In the genomic region with DNA sequence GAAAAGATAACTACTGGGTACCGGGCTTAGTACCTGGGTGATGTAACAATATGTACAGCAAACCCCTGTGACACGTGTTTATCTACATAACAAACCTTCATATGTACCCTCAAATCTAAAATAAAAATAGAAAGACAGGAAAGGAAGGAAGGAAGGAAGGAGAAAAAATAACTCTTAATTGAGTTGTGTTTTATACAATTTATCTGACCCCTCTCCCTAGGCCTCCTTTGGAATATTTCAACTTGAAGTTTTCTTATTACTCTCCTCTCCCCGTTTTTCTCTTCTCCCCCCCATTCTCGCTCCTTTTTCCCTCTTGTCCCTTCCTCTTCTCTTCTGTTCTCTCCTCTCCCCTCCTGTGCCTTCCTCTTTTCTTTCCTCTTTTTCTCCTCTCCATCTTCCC, we compare ENCODE assay signal across 25 cellular contexts.
DNase-seq lines count a peak whose midpoint lies in the region; ATAC-seq, FAIRE-seq and TF ChIP-seq lines count a peak whose summit lies in the region.
"Had no signal": no experiment of that assay in that cellular context is flagged by ENCODE, and none has a peak within 500 bp of the region (broad histone marks: within the 10 kb centered on the region; RNA-seq: fewer than 3 reads in every experiment).

No MANE protein-coding gene starts in this region.

- no TSS peak for BruUV-seq in K562 (replicated peaks; lab: Mats Ljungman, UMichigan)

- TF ChIP-seq EP300 in K562 (IDR thresholded peaks at IDR 0.05; ENCODE audit: low read length), result no peak

- H3K4me2 ChIP-seq in BLaER1 (peak overlapping the region; percentile 87), K562 (ENCODE audit: insufficient read depth, low read length) (no peak overlapping the region)
- H3K4me2 ChIP-seq in BLaER1 treated with 17β-estradiol and CSF1 and Interleukin-3, amounts not matched to agents 10 nM and 100 nM, result peak overlapping the region in 9 of 11 experiments; percentile 65 to 89 (median 83); a peak in 18 of 22 replicates

- no peaks in the 10 kb centered on the region for H3K79me2 ChIP-seq in K562 (ENCODE audit: control insufficient read depth, insufficient read depth, low read length)

- TF ChIP-seq CTCF in K562 (IDR thresholded peaks at IDR 0.05 in 2 of 3, conservative IDR thresholded peaks at IDR 0.05 in 1 of 3; ENCODE audit: insufficient read depth in 2 of 3, low read depth in 1 of 3, low read length in 3 of 3) (no peak), WERI-Rb-1 (IDR thresholded peaks at IDR 0.05; ENCODE audit: low read depth, low read length) (no peak)

- H3K4me1 ChIP-seq in BLaER1 (peaks cover 89% of the 10 kb centered on the region), K562 (replicated peaks in 1 of 2; ENCODE audit: control insufficient read depth in 2 of 2, insufficient read depth in 2 of 2, low read length in 2 of 2) (no peaks in the 10 kb centered on the region)
- H3K4me1 ChIP-seq in BLaER1 treated with 17β-estradiol and CSF1 and Interleukin-3, amounts not matched to agents 10 nM and 100 nM, result peaks cover 9 to 90% (median 56%) of the 10 kb centered on the region in 10 experiments; a peak in 19 of 20 replicates
- H3K4me1 ChIP-seq: BE2C had no signal

- no peak overlapping the region for H2AFZ ChIP-seq in K562 (ENCODE audit: low read depth, low read length)

- in situ Hi-C loops in K562 (cut with MboI), result no loop called here

- no peak overlapping the region for H3K9ac ChIP-seq in BLaER1
- no peak overlapping the region for H3K9ac ChIP-seq in BLaER1 treated with 17β-estradiol and CSF1 and Interleukin-3, amounts not matched to agents 10 nM and 100 nM
- H3K9ac ChIP-seq in K562 (ENCODE audit: insufficient read depth in 1 of 2, low read depth in 2 of 2, low read length in 2 of 2), result no peak overlapping the region

- no peak for ATAC-seq in K562
- no peak for ATAC-seq in GM18519 (IDR thresholded peaks at IDR 0.05; ENCODE audit: low FRiP score, unreplicated experiment)
- ATAC-seq: GM12878 had no signal

- intact Hi-C loops in K562 (cut with micrococcal nuclease), result no loop called here

- no peak for TF ChIP-seq RAD21 in K562 (CRISPR knock-in tag; conservative IDR thresholded peaks at IDR 0.05 in 1 of 2, IDR thresholded peaks at IDR 0.05 in 1 of 2)

- no peak for DNase-seq in K562 (ENCODE audit: extremely low read depth in 1 of 4, low spot score in 3 of 4)
- DNase-seq in WERI-Rb-1, result no peak
- DNase-seq: 8988T; ACHN; BE2C; C1 segment of cervical spinal cord; CD4-positive, alpha-beta memory T cell; CD4-positive, CD25-positive, alpha-beta regulatory T cell; CD8-positive, alpha-beta memory T cell; COR-L47; DMS 273 treated with DMSO at 0.1 percent for 48 hours; DMS153; DMS53; DMS79; DND-41; EL; GDM1 had no signal

- peak; percentile 6 for FAIRE-seq in K562 (lab: Jason Lieb, UNC)
- FAIRE-seq: A204.1, GM12878, GM12892, GM18507, GM19239 had no signal

- POLR2A ChIA-PET in K562 (lab: Yijun Ruan, JAX), result no interaction called here

- no peaks in the 10 kb centered on the region for H3K9me1 ChIP-seq in K562 (ENCODE audit: control insufficient read depth, insufficient read depth, low read length)

- TF ChIP-seq POLR2A in K562 (conservative IDR thresholded peaks at IDR 0.05), result no peak

- CTCF ChIA-PET in K562 (lab: Yijun Ruan, JAX; ENCODE audit: low intra/inter-chr PET ratio), result no interaction called here

- H3K36me3 ChIP-seq in BLaER1 (no peaks in the 10 kb centered on the region), K562 (ENCODE audit: control insufficient read depth, insufficient read depth, low read length) (no peaks in the 10 kb centered on the region), WERI-Rb-1 (no peaks in the 10 kb centered on the region)
- H3K36me3 ChIP-seq in BLaER1 treated with 17β-estradiol and CSF1 and Interleukin-3, amounts not matched to agents 10 nM and 100 nM, result peaks cover 0 to 99% (median 0%) of the 10 kb centered on the region in 11 experiments; a peak in 4 of 22 replicates
- H3K36me3 ChIP-seq: BE2C had no signal

- WGBS in K562 (ENCODE audit: insufficient coverage, low coverage, missing lambda C conversion rate), result 4% methylated on average over 4 of the region's 4 CpGs

- H3K4me3 ChIP-seq in BLaER1 (no peak overlapping the region), K562 (no peak overlapping the region), WERI-Rb-1 (ENCODE audit: low read depth, low read length) (no peak overlapping the region)
- no peak overlapping the region for H3K4me3 ChIP-seq in BLaER1 treated with 17β-estradiol and CSF1 and Interleukin-3, amounts not matched to agents 10 nM and 100 nM
- H3K4me3 ChIP-seq: GM12878 had no signal

- H4K20me1 ChIP-seq in BLaER1 (no peaks in the 10 kb centered on the region), K562 (replicated peaks; ENCODE audit: control insufficient read depth, insufficient read depth, low read length) (no peaks in the 10 kb centered on the region)
- H4K20me1 ChIP-seq in BLaER1 treated with 17β-estradiol and CSF1 and Interleukin-3, amounts not matched to agents 10 nM and 100 nM, result peaks cover 0 to 100% (median 0%) of the 10 kb centered on the region in 11 experiments; a peak in 3 of 22 replicates

- H3K9me3 ChIP-seq in BLaER1, result no peaks in the 10 kb centered on the region
- H3K9me3 ChIP-seq in BLaER1 treated with 17β-estradiol and CSF1 and Interleukin-3, amounts not matched to agents 10 nM and 100 nM (replicated peaks in 1 of 11), result no peaks in the 10 kb centered on the region
- H3K9me3 ChIP-seq in K562 (replicated peaks; ENCODE audit: control insufficient read depth, insufficient read depth, low read depth, low read length), result no peaks in the 10 kb centered on the region
- H3K9me3 ChIP-seq in WERI-Rb-1 (ENCODE audit: severe bottlenecking), result no peaks in the 10 kb centered on the region
- H3K9me3 ChIP-seq: BE2C had no signal

- H3K27me3 ChIP-seq in BLaER1, result no peaks in the 10 kb centered on the region
- H3K27me3 ChIP-seq in BLaER1 treated with 17β-estradiol and CSF1 and Interleukin-3, amounts not matched to agents 10 nM and 100 nM, result no peaks in the 10 kb centered on the region
- peaks cover 0 to 23% of the 10 kb centered on the region in 2 experiments; a peak in 2 of 5 replicates for H3K27me3 ChIP-seq in K562 (ENCODE audit: control insufficient read depth in 2 of 2, insufficient read depth in 2 of 2, low read length in 2 of 2)
- peaks cover 20% of the 10 kb centered on the region for H3K27me3 ChIP-seq in WERI-Rb-1 (ENCODE audit: insufficient read depth, low read depth, severe bottlenecking)
- H3K27me3 ChIP-seq: BE2C had no signal

- H3K27ac ChIP-seq in BLaER1, result no peak overlapping the region
- H3K27ac ChIP-seq in BLaER1 treated with 17β-estradiol and CSF1 and Interleukin-3, amounts not matched to agents 10 nM and 100 nM, result no peak overlapping the region
- no peak overlapping the region for H3K27ac ChIP-seq in K562 (ENCODE audit: extremely low read depth, low read depth, low read length)
- no peak overlapping the region for H3K27ac ChIP-seq in WERI-Rb-1

TF ChIP-seq in K562, 482 proteins besides CTCF, POLR2A, EP300 and RAD21:
- no peak for TF ChIP-seq PURB (CRISPR knock-in tag; IDR thresholded peaks at IDR 0.05; ENCODE audit: low read depth)
- peak; percentile 70 for TF ChIP-seq HNRNPK (IDR thresholded peaks at IDR 0.05; ENCODE audit: low read depth, low read length, poor library complexity, severe bottlenecking)
- TF ChIP-seq ZNF584 (CRISPR knock-in tag; IDR thresholded peaks at IDR 0.05; ENCODE audit: low read depth), result no peak
- TF ChIP-seq, protein P1, sequence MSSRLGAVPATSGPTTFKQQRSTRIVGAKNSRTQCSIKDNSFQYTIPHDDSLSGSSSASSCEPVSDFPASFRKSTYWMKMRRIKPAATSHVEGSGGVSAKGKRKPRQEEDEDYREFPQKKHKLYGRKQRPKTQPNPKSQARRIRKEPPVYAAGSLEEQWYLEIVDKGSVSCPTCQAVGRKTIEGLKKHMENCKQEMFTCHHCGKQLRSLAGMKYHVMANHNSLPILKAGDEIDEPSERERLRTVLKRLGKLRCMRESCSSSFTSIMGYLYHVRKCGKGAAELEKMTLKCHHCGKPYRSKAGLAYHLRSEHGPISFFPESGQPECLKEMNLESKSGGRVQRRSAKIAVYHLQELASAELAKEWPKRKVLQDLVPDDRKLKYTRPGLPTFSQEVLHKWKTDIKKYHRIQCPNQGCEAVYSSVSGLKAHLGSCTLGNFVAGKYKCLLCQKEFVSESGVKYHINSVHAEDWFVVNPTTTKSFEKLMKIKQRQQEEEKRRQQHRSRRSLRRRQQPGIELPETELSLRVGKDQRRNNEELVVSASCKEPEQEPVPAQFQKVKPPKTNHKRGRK (tag; IDR thresholded peaks at IDR 0.05), result peak; percentile 44; the same call in 1 of the 2 replicates
- TF ChIP-seq NFRKB (IDR thresholded peaks at IDR 0.05; ENCODE audit: low read depth), result no peak
- no peak for TF ChIP-seq ILK (tag; IDR thresholded peaks at IDR 0.05; ENCODE audit: borderline replicate concordance, low read depth)
- peak; percentile 74 for TF ChIP-seq PCBP2 (IDR thresholded peaks at IDR 0.05; ENCODE audit: low read depth, low read length, poor library complexity, severe bottlenecking)
